9 cellular contexts compared by ENCODE assay signal in genomic region chr3:72123908-72124441, GRCh38.
DNase-seq lines count a peak whose midpoint lies in the region; ATAC-seq and TF ChIP-seq lines count a peak whose summit lies in the region.
"Had no signal": no experiment of that assay in that cellular context is flagged by ENCODE, and none has a peak within 500 bp of the region (broad histone marks: within the 10 kb centered on the region; RNA-seq: fewer than 3 reads in every experiment).

No MANE protein-coding gene starts in this region.

- no peak overlapping the region for H3K4me3 ChIP-seq in astrocyte of the spinal cord (ENCODE audit: low read depth, low read length)
- no peak overlapping the region for H3K4me3 ChIP-seq in effector memory CD4-positive, alpha-beta T cell (ENCODE audit: insufficient read depth, low read depth, low read length, poor library complexity, severe bottlenecking)

- DNase-seq in DMS53 (lab: John Stamatoyannopoulos, UW) (peak; percentile 61), DMS53 treated with DMSO at 0.1 percent for 48 hours (lab: John Stamatoyannopoulos, UW; ENCODE audit: unreplicated experiment) (no peak), astrocyte of the spinal cord (ENCODE audit: low read depth, low spot score) (peak; percentile 90), myocyte (ENCODE audit: low read depth) (peak; percentile 50), Ammon's horn (ENCODE audit: low spot score) (no peak), NCI-H2171 treated with DMSO at 0.1 percent for 48 hours (lab: John Stamatoyannopoulos, UW) (no peak)
- DNase-seq in effector memory CD4-positive, alpha-beta T cell, result no peak

- in situ Hi-C loops in astrocyte of the spinal cord (cut with HindIII; ENCODE audit: low sequenced_read_pairs), result no loop called here

- H3K27ac ChIP-seq in effector memory CD4-positive, alpha-beta T cell (ENCODE audit: insufficient read depth, low read length, poor library complexity, severe bottlenecking), result no peak overlapping the region
- H3K27ac ChIP-seq: 22Rv1 had no signal

- H3K9me3 ChIP-seq in effector memory CD4-positive, alpha-beta T cell (ENCODE audit: control insufficient read depth, low read length), result no peaks in the 10 kb centered on the region

- ATAC-seq in HG03095 (IDR thresholded peaks at IDR 0.05; ENCODE audit: unreplicated experiment), result peak; percentile 49

- TF ChIP-seq CTCF in astrocyte of the spinal cord (IDR thresholded peaks at IDR 0.05; ENCODE audit: low read depth, low read length), result no peak

- H3K4me1 ChIP-seq in effector memory CD4-positive, alpha-beta T cell (ENCODE audit: control insufficient read depth, insufficient read depth, low read length, poor library complexity, severe bottlenecking), result no peaks in the 10 kb centered on the region

- no peaks in the 10 kb centered on the region for H3K36me3 ChIP-seq in effector memory CD4-positive, alpha-beta T cell (ENCODE audit: control insufficient read depth, insufficient read depth, low read length)

- H3K27me3 ChIP-seq in effector memory CD4-positive, alpha-beta T cell (replicated peaks; ENCODE audit: control insufficient read depth, insufficient read depth, low read length, poor library complexity, severe bottlenecking), result no peaks in the 10 kb centered on the region

Comparison
In these comparisons a context has a peak if more than half of its experiments do, and no peak if none do; other contexts are left out.
1. DNase-seq: peak in DMS53 (single experiment), astrocyte of the spinal cord (single experiment) and myocyte (single experiment); none in DMS53 treated with DMSO at 0.1 percent for 48 hours (single experiment), effector memory CD4-positive, alpha-beta T cell (0 of 3), Ammon's horn (single experiment) and NCI-H2171 treated with DMSO at 0.1 percent for 48 hours (single experiment).